Comparison of ENCODE assay signal across 15 cellular contexts in genomic region chr11:122721201-122721963, GRCh38.
DNase-seq lines count a peak whose midpoint lies in the region; ATAC-seq, FAIRE-seq and TF ChIP-seq lines count a peak whose summit lies in the region.
"Had no signal": no experiment of that assay in that cellular context is flagged by ENCODE, and none has a peak within 500 bp of the region (broad histone marks: within the 10 kb centered on the region; RNA-seq: fewer than 3 reads in every experiment).

No MANE protein-coding gene starts in this region.

- BruUV-seq in HCT116 (replicated peaks; lab: Mats Ljungman, UMichigan): no TSS peak

- no peak for TF ChIP-seq RAD21 in HCT116 (IDR thresholded peaks at IDR 0.05; ENCODE audit: low read depth)

- H3K4me3 ChIP-seq in ACC112 (ENCODE audit: low read depth, low read length) (peak overlapping the region; percentile 31; the same call in 1 of the 2 replicates), HCT116 (replicated peaks in 1 of 2; ENCODE audit: low read depth in 1 of 2, low read length in 2 of 2) (no peak overlapping the region), left lung (no peak overlapping the region), suprapubic skin (no peak overlapping the region)
- H3K4me3 ChIP-seq: tibial nerve had no signal

- no peaks in the 10 kb centered on the region for H3K9me2 ChIP-seq in HCT116 (ENCODE audit: insufficient read depth)

- DNase-seq in HCT116 (ENCODE audit: low read depth, low spot score) (no peak), left lung (no peak), urothelium cell line (ENCODE audit: low spot score) (no peak), COLO668 (lab: John Stamatoyannopoulos, UW; ENCODE audit: unreplicated experiment) (no peak), suprapubic skin (ENCODE audit: low spot score in 2 of 2) (no peak)
- DNase-seq in activated naive CD8-positive, alpha-beta T cell treated with anti-CD3 and anti-CD28 coated beads, Interleukin-2, amount 10 ng/mL, durations not matched to agents 7 days and 5 days: no peak
- DNase-seq in activated CD4-positive, alpha-beta T cell treated with anti-CD3 and anti-CD28 coated beads, Interleukin-2, amount 50 U/mL, for 48 hours: no peak
- DNase-seq: activated effector memory CD4-positive, alpha-beta T cell treated with Interleukin-2 at 50 U/mL for 16 hours; H7; right cardiac atrium; stimulated activated CD4-positive, alpha-beta T cell treated with anti-CD3 and anti-CD28 coated beads, Interleukin-4, amount 100 ng/mL, for 24 hours had no signal

- TF ChIP-seq CTCF in HCT116 (IDR thresholded peaks at IDR 0.05 in 2 of 3, conservative IDR thresholded peaks at IDR 0.05 in 1 of 3; ENCODE audit: borderline replicate concordance in 1 of 3, insufficient read depth in 1 of 3, low read depth in 2 of 3, low read length in 2 of 3): no peak
- TF ChIP-seq CTCF in left lung (IDR thresholded peaks at IDR 0.05): no peak
- TF ChIP-seq CTCF in suprapubic skin (IDR thresholded peaks at IDR 0.05): no peak

- H3K36me3 ChIP-seq in ACC112 (ENCODE audit: insufficient read depth, low read length) (no peaks in the 10 kb centered on the region), HCT116 (ENCODE audit: control insufficient read depth in 1 of 2, insufficient read depth in 2 of 2, low read length in 2 of 2) (no peaks in the 10 kb centered on the region), left lung (no peaks in the 10 kb centered on the region), suprapubic skin (no peaks in the 10 kb centered on the region)
- H3K36me3 ChIP-seq: tibial nerve had no signal

- 69% methylated on average over 5 of the region's 5 CpGs for WGBS in suprapubic skin

- peaks cover 64% of the 10 kb centered on the region for H3K79me2 ChIP-seq in ACC112 (ENCODE audit: control insufficient read depth, insufficient read depth, low read length, unreplicated experiment)
- no peaks in the 10 kb centered on the region; the same call in none of the 2 replicates for H3K79me2 ChIP-seq in HCT116 (ENCODE audit: insufficient read depth, low read length)

- no peak for TF ChIP-seq POLR2A in HCT116 (IDR thresholded peaks at IDR 0.05; ENCODE audit: borderline replicate concordance, extremely low read depth, insufficient read depth, insufficient read length)
- no peak for TF ChIP-seq POLR2A in suprapubic skin (IDR thresholded peaks at IDR 0.05)

- peaks cover 76% of the 10 kb centered on the region for H3K4me1 Mint-ChIP-seq in activated naive CD8-positive, alpha-beta T cell treated with anti-CD3 and anti-CD28 coated beads, Interleukin-2, amount 10 ng/mL, durations not matched to agents 7 days and 5 days

- no peak overlapping the region for H3K9ac ChIP-seq in HCT116 (ENCODE audit: low read length)

- H3K36me3 Mint-ChIP-seq in activated naive CD8-positive, alpha-beta T cell treated with anti-CD3 and anti-CD28 coated beads, Interleukin-2, amount 10 ng/mL, durations not matched to agents 7 days and 5 days: peaks cover 16% of the 10 kb centered on the region

- H3K27ac Mint-ChIP-seq in activated naive CD8-positive, alpha-beta T cell treated with anti-CD3 and anti-CD28 coated beads, Interleukin-2, amount 10 ng/mL, durations not matched to agents 7 days and 5 days: peak overlapping the region; percentile 73

- no peaks in the 10 kb centered on the region for H3K9me3 Mint-ChIP-seq in activated naive CD8-positive, alpha-beta T cell treated with anti-CD3 and anti-CD28 coated beads, Interleukin-2, amount 10 ng/mL, durations not matched to agents 7 days and 5 days

- peak overlapping the region; percentile 53 for H3K4me2 ChIP-seq in HCT116 (ENCODE audit: low read length)

- ATAC-seq in HCT116: no peak; the same call in 1 of the 2 replicates
- ATAC-seq in activated naive CD8-positive, alpha-beta T cell treated with anti-CD3 and anti-CD28 coated beads, Interleukin-2, amount 10 ng/mL, durations not matched to agents 7 days and 5 days (ENCODE audit: low read depth): no peak
- peak; percentile 13 for ATAC-seq in left lung
- ATAC-seq: right cardiac atrium had no signal

- H3K4me3 Mint-ChIP-seq in activated naive CD8-positive, alpha-beta T cell treated with anti-CD3 and anti-CD28 coated beads, Interleukin-2, amount 10 ng/mL, durations not matched to agents 7 days and 5 days: peak overlapping the region; percentile 54
- H3K4me3 Mint-ChIP-seq: neural crest cell had no signal

- H3K27me3 Mint-ChIP-seq in activated naive CD8-positive, alpha-beta T cell treated with anti-CD3 and anti-CD28 coated beads, Interleukin-2, amount 10 ng/mL, durations not matched to agents 7 days and 5 days: no peaks in the 10 kb centered on the region

- no peaks in the 10 kb centered on the region for H3K27me3 ChIP-seq in ACC112 (ENCODE audit: insufficient read depth, low read length)
- no peaks in the 10 kb centered on the region for H3K27me3 ChIP-seq in HCT116 (ENCODE audit: insufficient read depth, low read length)
- H3K27me3 ChIP-seq in left lung: no peaks in the 10 kb centered on the region
- H3K27me3 ChIP-seq in suprapubic skin: no peaks in the 10 kb centered on the region
- H3K27me3 ChIP-seq: tibial nerve had no signal

- H2AFZ ChIP-seq in ACC112 (ENCODE audit: low read length, unreplicated experiment) (no peak overlapping the region), HCT116 (ENCODE audit: low read depth, low read length, poor library complexity, severe bottlenecking) (no peak overlapping the region)

- no peaks in the 10 kb centered on the region for H4K20me1 ChIP-seq in HCT116 (ENCODE audit: insufficient read depth)

- no peak for TF ChIP-seq EP300 in suprapubic skin (IDR thresholded peaks at IDR 0.05)

- RAD21 ChIA-PET in HCT116 (lab: Charles Lee; ENCODE audit: low non-redundant PET in 1 of 2, low total read pairs in 2 of 2, uncharacterized antibody in 2 of 2, unreplicated experiment in 2 of 2): no interaction called here

- FAIRE-seq in urothelium cell line (lab: Jason Lieb, UNC): no peak
- FAIRE-seq: bronchial epithelial cell had no signal

- H3K27ac ChIP-seq in ACC112 (ENCODE audit: low read depth, low read length) (peak overlapping the region; percentile 82), HCT116 (ENCODE audit: low read depth, low read length) (no peak overlapping the region), left lung (no peak overlapping the region), suprapubic skin (no peak overlapping the region)
- H3K27ac ChIP-seq: tibial nerve had no signal

- POLR2A ChIA-PET in HCT116 (lab: Charles Lee): interaction anchor here (1.2 kb wide), 1 partner anchor 9 kb away, joined by 3 read pairs; no protein-coding TSS in a partner anchor
- POLR2A ChIA-PET in activated naive CD8-positive, alpha-beta T cell treated with anti-CD3 and anti-CD28 coated beads, Interleukin-2, amount 10 ng/mL, durations not matched to agents 7 days and 5 days (lab: Charles Lee): interaction anchor here (1.1 to 2.9 kb wide), 6 partner anchors 13 to 65 kb away, joined by 3 to 14 read pairs (median 6); partner anchors contain the start of gene UBASH3B

- intact Hi-C loops in HCT116 (cut with micrococcal nuclease) (no loop called here), left lung (cut with DNase I) (no loop called here)

- no peaks in the 10 kb centered on the region for H3K9me3 ChIP-seq in HCT116 (ENCODE audit: control insufficient read depth in 1 of 2, insufficient read depth in 1 of 2, low read depth in 1 of 2, low read length in 2 of 2)
- H3K9me3 ChIP-seq in left lung: no peaks in the 10 kb centered on the region
- H3K9me3 ChIP-seq in suprapubic skin: no peaks in the 10 kb centered on the region
- H3K9me3 ChIP-seq: tibial nerve had no signal

- CTCF ChIA-PET in HCT116 (lab: Charles Lee): no interaction called here

- H3K4me1 ChIP-seq in ACC112 (ENCODE audit: control insufficient read depth, insufficient read depth, low read length, unreplicated experiment): peaks cover 44% of the 10 kb centered on the region
- H3K4me1 ChIP-seq in HCT116 (ENCODE audit: control insufficient read depth in 1 of 2, insufficient read depth in 2 of 2, low read length in 2 of 2): peaks cover 18 to 38% of the 10 kb centered on the region in 2 experiments
- peaks cover 8 to 35% of the 10 kb centered on the region in 2 donors for H3K4me1 ChIP-seq in left lung
- H3K4me1 ChIP-seq in suprapubic skin: no peaks in the 10 kb centered on the region

TF ChIP-seq in HCT116, 20 proteins besides CTCF, POLR2A, EP300 and RAD21:
- no peak for TF ChIP-seq REST (IDR thresholded peaks at IDR 0.05; ENCODE audit: low read depth)
- peak; percentile 50; the same call in 1 of the 2 replicates for TF ChIP-seq JUND (IDR thresholded peaks at IDR 0.05)
- 0 out of 2 replicates have a peak, but pooled peaks have one; percentile 13 for TF ChIP-seq CEBPB (IDR thresholded peaks at IDR 0.05; ENCODE audit: low read depth)
